Comparison of ENCODE assay signal across 38 cellular contexts in genomic region chr7:97138830-97139229, GRCh38. TPM values are rescaled to one million over a fixed set of nuclear protein-coding genes. Genes with fewer than 3 reads are reported as not detected.
"Had no signal": no experiment of that assay in that cellular context is flagged by ENCODE, and none has a peak within 500 bp of the region (broad histone marks: within the 10 kb centered on the region; RNA-seq: fewer than 3 reads in every experiment).

No MANE protein-coding gene starts in this region.

- H3K27me3 Mint-ChIP-seq: activated CD4-positive, alpha-beta memory T cell treated with anti-CD3 and anti-CD28 coated beads for 36 hours; activated CD4-positive, alpha-beta T cell treated with anti-CD3 and anti-CD28 coated beads, Interleukin-2, amount 10 ng/mL, durations not matched to agents 24 days and 14 days; activated CD8-positive, alpha-beta T cell treated with anti-CD3 and anti-CD28 coated beads for 36 hours; activated naive CD4-positive, alpha-beta T cell treated with anti-CD3 and anti-CD28 coated beads, Interleukin-2, amount 10 ng/mL, durations not matched to agents 7 days and 5 days; activated naive CD4-positive, alpha-beta T cell treated with anti-CD3 and anti-CD28 coated beads, Interleukin-2, amount 50 U/mL, for 24 hours; activated naive CD8-positive, alpha-beta T cell; activated naive CD8-positive, alpha-beta T cell treated with anti-CD3 and anti-CD28 coated beads, Interleukin-2, amount 10 ng/mL, durations not matched to agents 7 days and 5 days; activated naive CD8-positive, alpha-beta T cell treated with anti-CD3 and anti-CD28 coated beads, Interleukin-2, amount 50 U/mL, for 24 hours; activated T-cell treated with anti-CD3 and anti-CD28 coated beads, Interleukin-2, amount 50 U/mL, for 24 hours; brain; central memory CD8-positive, alpha-beta T cell had no signal

- H3K27ac ChIP-seq: ascending aorta, cardiac muscle cell, WERI-Rb-1 had no signal

- DNase-seq: activated CD4-positive, alpha-beta memory T cell treated with anti-CD3 and anti-CD28 coated beads for 36 hours; activated CD4-positive, alpha-beta T cell treated with anti-CD3 and anti-CD28 coated beads for 4 hours; activated CD4-positive, alpha-beta T cell treated with anti-CD3 and anti-CD28 coated beads, Interleukin-2, amount 50 U/mL, for 1 hour; activated CD4-positive, alpha-beta T cell treated with anti-CD3 and anti-CD28 coated beads, Interleukin-2, amount 50 U/mL, for 4 hours; activated CD4-positive, CD25-positive, alpha-beta regulatory T cell; activated CD4-positive, CD25-positive, alpha-beta regulatory T cell treated with anti-CD3 and anti-CD28 coated beads, Interleukin-2, amount 50 U/mL, for 72 hours; activated CD8-positive, alpha-beta memory T cell treated with anti-CD3 and anti-CD28 coated beads, Interleukin-2, amount 50 U/mL, for 48 hours; activated CD8-positive, alpha-beta T cell treated with anti-CD3 and anti-CD28 coated beads for 36 hours; activated effector memory CD4-positive, alpha-beta T cell treated with Interleukin-2 at 50 U/mL for 16 hours; activated gamma-delta T cell; activated naive CD4-positive, alpha-beta T cell treated with anti-CD3 and anti-CD28 coated beads, Interleukin-2, amount 10 ng/mL, durations not matched to agents 7 days and 5 days; activated naive CD4-positive, alpha-beta T cell treated with Interleukin-2 at 50 U/mL for 16 hours; activated naive CD8-positive, alpha-beta T cell treated with anti-CD3 and anti-CD28 coated beads, Interleukin-2, amount 10 ng/mL, durations not matched to agents 7 days and 5 days; activated naive CD8-positive, alpha-beta T cell treated with anti-CD3 and anti-CD28 coated beads, Interleukin-2, amount 50 U/mL, for 24 hours; activated T-cell treated with anti-CD3 and anti-CD28 coated beads, Interleukin-2, amount 50 U/mL, for 24 hours; activated T-cell treated with anti-CD3 and anti-CD28 coated beads, Interleukin-2, amount 50 U/mL, for 48 hours; amygdala; anterior cingulate cortex; caudate nucleus; cerebellar nuclear complex; SW 1271; T-helper 1 cell; T-helper 2 cell; T-helper 9 cell; WERI-Rb-1 had no signal

- H3K4me3 Mint-ChIP-seq: activated CD4-positive, alpha-beta memory T cell treated with anti-CD3 and anti-CD28 coated beads for 36 hours; activated CD4-positive, alpha-beta T cell treated with anti-CD3 and anti-CD28 coated beads, Interleukin-2, amount 10 ng/mL, durations not matched to agents 24 days and 14 days; activated CD8-positive, alpha-beta T cell treated with anti-CD3 and anti-CD28 coated beads for 36 hours; activated naive CD4-positive, alpha-beta T cell treated with anti-CD3 and anti-CD28 coated beads, Interleukin-2, amount 10 ng/mL, durations not matched to agents 7 days and 5 days; activated naive CD4-positive, alpha-beta T cell treated with anti-CD3 and anti-CD28 coated beads, Interleukin-2, amount 50 U/mL, for 24 hours; activated naive CD8-positive, alpha-beta T cell; activated naive CD8-positive, alpha-beta T cell treated with anti-CD3 and anti-CD28 coated beads, Interleukin-2, amount 10 ng/mL, durations not matched to agents 7 days and 5 days; activated naive CD8-positive, alpha-beta T cell treated with anti-CD3 and anti-CD28 coated beads, Interleukin-2, amount 50 U/mL, for 24 hours; activated T-cell treated with anti-CD3 and anti-CD28 coated beads, Interleukin-2, amount 50 U/mL, for 24 hours; brain; central memory CD8-positive, alpha-beta T cell; T-helper 1 cell treated with Interleukin-12 subunit alpha and Interleukin-12 subunit beta and Interleukin-4 antibody, amounts not matched to agents 30 μg/mL and 1 μg/mL, for 36 hours; T-helper 2 cell treated with Interferon-gamma antibody and Interleukin-4, amounts not matched to agents 5 μg/mL and 100 μg/mL, for 36 hours; WTC11 had no signal

- ATAC-seq: activated CD8-positive, alpha-beta T cell treated with anti-CD3 and anti-CD28 coated beads for 36 hours; activated naive CD8-positive, alpha-beta T cell treated with anti-CD3 and anti-CD28 coated beads, Interleukin-2, amount 50 U/mL, for 24 hours; WTC11 had no signal

- H3K4me1 Mint-ChIP-seq: activated CD4-positive, alpha-beta T cell treated with anti-CD3 and anti-CD28 coated beads, Interleukin-2, amount 10 ng/mL, durations not matched to agents 24 days and 14 days; activated naive CD4-positive, alpha-beta T cell treated with anti-CD3 and anti-CD28 coated beads, Interleukin-2, amount 10 ng/mL, durations not matched to agents 7 days and 5 days; activated naive CD8-positive, alpha-beta T cell treated with anti-CD3 and anti-CD28 coated beads, Interleukin-2, amount 10 ng/mL, durations not matched to agents 7 days and 5 days; activated naive CD8-positive, alpha-beta T cell treated with anti-CD3 and anti-CD28 coated beads, Interleukin-2, amount 50 U/mL, for 24 hours had no signal

- H3K27ac Mint-ChIP-seq: activated CD4-positive, alpha-beta memory T cell treated with anti-CD3 and anti-CD28 coated beads for 36 hours; activated CD4-positive, alpha-beta T cell treated with anti-CD3 and anti-CD28 coated beads, Interleukin-2, amount 10 ng/mL, durations not matched to agents 24 days and 14 days; activated CD8-positive, alpha-beta T cell treated with anti-CD3 and anti-CD28 coated beads for 36 hours; activated naive CD4-positive, alpha-beta T cell treated with anti-CD3 and anti-CD28 coated beads, Interleukin-2, amount 10 ng/mL, durations not matched to agents 7 days and 5 days; activated naive CD4-positive, alpha-beta T cell treated with anti-CD3 and anti-CD28 coated beads, Interleukin-2, amount 50 U/mL, for 24 hours; activated naive CD8-positive, alpha-beta T cell; activated naive CD8-positive, alpha-beta T cell treated with anti-CD3 and anti-CD28 coated beads, Interleukin-2, amount 10 ng/mL, durations not matched to agents 7 days and 5 days; activated naive CD8-positive, alpha-beta T cell treated with anti-CD3 and anti-CD28 coated beads, Interleukin-2, amount 50 U/mL, for 24 hours; activated T-cell treated with anti-CD3 and anti-CD28 coated beads, Interleukin-2, amount 50 U/mL, for 24 hours; activated T-helper 2 cell treated with anti-CD3 and anti-CD28 coated beads, Interferon-gamma antibody, Interleukin-2, Interleukin-4, amounts not matched to agents 10 μg/mL and 5 μg/mL and 100 μg/mL, durations not matched to agents 14 hours and 24 hours and 36 hours; brain; T-helper 1 cell treated with Interleukin-12 subunit alpha and Interleukin-12 subunit beta and Interleukin-4 antibody, amounts not matched to agents 30 μg/mL and 1 μg/mL, for 36 hours; T-helper 2 cell treated with Interferon-gamma antibody and Interleukin-4, amounts not matched to agents 5 μg/mL and 100 μg/mL, for 36 hours; WTC11 had no signal

- H3K36me3 ChIP-seq: ascending aorta, cardiac muscle cell had no signal

- H3K4me1 ChIP-seq: ascending aorta had no signal

- H3K4me3 ChIP-seq: ascending aorta, cardiac muscle cell had no signal

- FAIRE-seq: bronchial epithelial cell, TTC549 had no signal

- H3K27me3 ChIP-seq: ascending aorta, cardiac muscle cell had no signal

RNA-seq across cellular contexts. Expression of gene SDHAF3, which starts 21.3 kb away (rescaled TPM):
- total RNA-seq: ascending aorta had no signal
